In the genomic region with DNA sequence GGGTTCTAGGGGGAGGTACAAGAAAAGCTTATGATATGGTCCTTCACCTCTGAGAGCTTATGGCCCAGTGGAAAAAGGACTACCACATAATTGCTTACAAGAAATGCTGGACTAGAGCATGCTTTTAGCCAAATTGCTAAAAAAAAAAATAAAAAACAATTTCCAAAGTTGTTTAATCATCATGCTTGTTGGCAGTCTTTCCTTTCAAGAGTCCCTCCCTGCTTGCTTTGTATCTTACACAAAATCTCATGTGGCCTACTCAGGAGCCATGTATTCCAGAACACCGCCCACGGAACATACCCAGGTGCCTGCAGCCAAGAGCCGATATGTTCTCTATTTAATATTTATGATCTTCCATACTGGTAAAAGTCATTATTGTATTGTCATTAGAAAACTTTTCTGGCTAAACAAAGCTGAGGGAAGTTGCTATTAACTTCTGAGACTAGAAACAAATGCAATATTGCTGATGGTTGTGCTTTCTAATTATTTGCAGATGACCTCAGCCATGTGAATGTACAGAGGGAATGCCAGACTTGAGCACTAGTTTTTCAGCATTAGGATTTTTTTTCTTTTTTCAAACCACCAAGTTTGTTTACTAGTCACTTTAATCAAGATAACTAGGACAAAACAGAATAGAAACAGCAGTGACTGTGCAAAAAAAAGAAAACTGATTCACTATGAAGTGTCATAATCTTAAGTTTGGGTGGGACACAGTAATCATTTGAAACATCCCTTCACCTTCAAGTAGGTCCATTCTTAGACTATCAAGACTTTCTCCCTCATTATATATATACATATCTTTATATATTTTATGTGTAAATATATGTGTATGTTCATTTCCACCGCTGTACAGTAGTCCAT, we compare ENCODE assay signal across 26 cellular contexts.
DNase-seq lines count a peak whose midpoint lies in the region; ATAC-seq and TF ChIP-seq lines count a peak whose summit lies in the region.
"Had no signal": no experiment of that assay in that cellular context is flagged by ENCODE, and none has a peak within 500 bp of the region (broad histone marks: within the 10 kb centered on the region; RNA-seq: fewer than 3 reads in every experiment).

No MANE protein-coding gene starts in this region.

- peak overlapping the region; percentile 28; the same call in 1 of the 2 replicates for H2AFZ ChIP-seq in KMS-11 (ENCODE audit: low read depth)

- H3K56ac ChIP-seq in mesendoderm (ENCODE audit: low read length): no peak overlapping the region

- no peak overlapping the region for H4K5ac ChIP-seq in mesendoderm (ENCODE audit: low read length)

- no peak overlapping the region for H2BK15ac ChIP-seq in mesendoderm (replicated peaks; ENCODE audit: low read depth)

- no peak overlapping the region for H2BK5ac ChIP-seq in mesendoderm (ENCODE audit: low read length)

- peak; percentile 83 for ATAC-seq in sciatic nerve
- ATAC-seq: activated CD4-positive, CD25-positive, alpha-beta regulatory T cell treated with anti-CD3 and anti-CD28 coated beads, Interleukin-2, amount 50 U/mL, for 24 hours; GM12878; naive thymus-derived CD8-positive, alpha-beta T cell; stimulated activated effector memory CD8-positive, alpha-beta T cell treated with anti-CD3 and anti-CD28 coated beads, Interleukin-12 subunit alpha, Interleukin-12 subunit beta, amount 100 ng/mL, for 72 hours had no signal

- no peak overlapping the region for H3K4ac ChIP-seq in mesendoderm (ENCODE audit: low read depth, low read length)

- H3K4me1 ChIP-seq in KMS-11 (ENCODE audit: low read depth, poor library complexity, severe bottlenecking): peaks cover 44% of the 10 kb centered on the region
- no peaks in the 10 kb centered on the region for H3K4me1 ChIP-seq in mesendoderm (ENCODE audit: control insufficient read depth, low read depth, low read length)

- H4K20me1 ChIP-seq in KMS-11 (ENCODE audit: insufficient read depth): no peaks in the 10 kb centered on the region

- no CpG with 5 or more reads among the region's 4 CpGs for WGBS in mesendoderm (ENCODE audit: extremely low coverage, insufficient coverage, low lambda C conversion rate)

- H3K4me2 ChIP-seq in KMS-11 (peak overlapping the region; percentile 58), mesendoderm (ENCODE audit: low read length) (no peak overlapping the region)

- no peaks in the 10 kb centered on the region for H3K27me3 ChIP-seq in KMS-11 (ENCODE audit: insufficient read depth, low read depth)
- H3K27me3 ChIP-seq in mesendoderm (ENCODE audit: insufficient read depth, low read length, poor library complexity): no peaks in the 10 kb centered on the region
- H3K27me3 ChIP-seq: esophagus muscularis mucosa had no signal

- peak overlapping the region; percentile 46 for H3K27ac ChIP-seq in KMS-11
- H3K27ac ChIP-seq in mesendoderm (ENCODE audit: low read depth, low read length): no peak overlapping the region

- DNase-seq in AG08395 (ENCODE audit: low spot score): peak; percentile 49
- DNase-seq in fibroblast of mammary gland (ENCODE audit: low read depth): peak; percentile 89
- no peak for DNase-seq in sciatic nerve (ENCODE audit: low spot score)
- DNase-seq in activated T-cell treated with anti-CD3 and anti-CD28 coated beads, Interleukin-2, amount 50 U/mL, for 1 hour: no peak
- DNase-seq in midbrain (lab: John Stamatoyannopoulos, UW): no peak
- DNase-seq in mesendoderm: no peak
- no peak for DNase-seq in NCI-H510A (lab: John Stamatoyannopoulos, UW)
- DNase-seq: activated naive CD4-positive, alpha-beta T cell treated with anti-CD3 and anti-CD28 coated beads, Interleukin-2, amount 10 ng/mL, durations not matched to agents 7 days and 5 days; activated T-cell treated with anti-CD3 and anti-CD28 coated beads, Interleukin-2, amount 50 U/mL, for 48 hours; anterior cingulate cortex; CD4-positive, alpha-beta T cell; DMS153; effector memory CD4-positive, alpha-beta T cell; GDM1; H7; hypothalamus; Kasumi-1; naive thymus-derived CD8-positive, alpha-beta T cell; NCI-H1092 treated with DMSO at 0.1 percent for 48 hours; NCI-H2081; right cardiac atrium had no signal

- no peak overlapping the region for H3K18ac ChIP-seq in mesendoderm (ENCODE audit: low read length)

- H3K4me3 ChIP-seq in KMS-11 (IDR thresholded peaks at IDR 0.05; ENCODE audit: insufficient read depth, low read depth, low read length) (no peak overlapping the region), fibroblast of mammary gland (ENCODE audit: control insufficient read depth, low read depth, low read length) (no peak overlapping the region), mesendoderm (ENCODE audit: low read length) (no peak overlapping the region)
- H3K4me3 ChIP-seq: esophagus muscularis mucosa, GM12878 had no signal

- H2BK120ac ChIP-seq in mesendoderm (ENCODE audit: low read depth, low read length): no peak overlapping the region

- no peaks in the 10 kb centered on the region for H3K79me2 ChIP-seq in KMS-11 (ENCODE audit: insufficient read depth, low read depth)
- no peaks in the 10 kb centered on the region for H3K79me2 ChIP-seq in mesendoderm (ENCODE audit: control insufficient read depth, insufficient read depth, low read length)

- no peak overlapping the region for H3K23ac ChIP-seq in mesendoderm (ENCODE audit: low read length)

- intact Hi-C loops in sciatic nerve (cut with DNase I): no loop called here

- H4K8ac ChIP-seq in mesendoderm (ENCODE audit: low read depth, low read length): no peak overlapping the region

- TF ChIP-seq CTCF in KMS-11 (conservative IDR thresholded peaks at IDR 0.05; ENCODE audit: low read depth, low read length) (no peak), fibroblast of mammary gland (conservative IDR thresholded peaks at IDR 0.05; ENCODE audit: control insufficient read depth, insufficient read depth, low read depth, low read length) (no peak)

- H3K36me3 ChIP-seq in KMS-11 (ENCODE audit: insufficient read depth) (no peaks in the 10 kb centered on the region), mesendoderm (ENCODE audit: control insufficient read depth, insufficient read depth, low read length) (no peaks in the 10 kb centered on the region)
- H3K36me3 ChIP-seq: esophagus muscularis mucosa had no signal

- H2AK5ac ChIP-seq in mesendoderm (ENCODE audit: low read length): no peak overlapping the region

- H3K9ac ChIP-seq in KMS-11 (no peak overlapping the region), mesendoderm (ENCODE audit: low read length) (no peak overlapping the region)

- no peaks in the 10 kb centered on the region for H3K79me1 ChIP-seq in mesendoderm (ENCODE audit: low read length)

Comparison
In these comparisons a context has a peak if more than half of its experiments do, and no peak if none do; other contexts are left out.
1. DNase-seq: peak in AG08395 (single experiment) and fibroblast of mammary gland (single experiment); none in sciatic nerve (single experiment), activated T-cell treated with anti-CD3 and anti-CD28 coated beads, Interleukin-2, amount 50 U/mL, for 1 hour (single experiment), midbrain (single experiment), mesendoderm (single experiment) and NCI-H510A (single experiment).